8 cellular contexts compared by ENCODE assay signal in the genomic region with DNA sequence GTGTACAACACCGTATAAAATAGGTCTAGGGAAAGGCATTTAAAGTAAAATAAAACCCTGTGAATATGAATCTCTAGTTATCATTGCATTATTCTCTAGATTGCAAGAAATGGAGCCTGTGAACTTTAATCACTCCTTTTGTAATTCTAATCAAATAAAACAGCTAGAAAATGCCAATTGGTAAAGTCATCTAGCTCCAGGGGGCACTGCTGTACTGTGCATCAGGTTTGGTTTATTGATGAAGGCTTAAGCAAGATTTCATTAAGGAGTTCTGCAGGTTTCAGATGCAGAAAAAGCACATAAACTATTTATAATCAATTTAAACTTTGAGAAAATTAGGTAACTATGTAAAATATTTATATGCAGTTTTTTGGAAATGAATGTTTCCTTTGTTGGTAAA.
DNase-seq lines count a peak whose midpoint lies in the region; ATAC-seq and TF ChIP-seq lines count a peak whose summit lies in the region.

No MANE protein-coding gene starts in this region.

- no peaks in the 10 kb centered on the region for H3K36me3 Mint-ChIP-seq in CD8-positive, alpha-beta memory T cell

- no peaks in the 10 kb centered on the region for H3K4me1 ChIP-seq in liver (ENCODE audit: control insufficient read depth in 4 of 4, insufficient read depth in 4 of 4, low read length in 3 of 4)
- H3K4me1 ChIP-seq in CD8-positive, alpha-beta memory T cell (ENCODE audit: insufficient read depth, low read length) = no peaks in the 10 kb centered on the region

- WGBS in liver = 66% methylated on average over 1 of the region's 1 CpG

- POLR2A ChIA-PET in CD8-positive, alpha-beta memory T cell (lab: Charles Lee) = no interaction called here

- H3K9me3 ChIP-seq in WERI-Rb-1 (ENCODE audit: severe bottlenecking) = no peaks in the 10 kb centered on the region
- H3K9me3 ChIP-seq in liver (ENCODE audit: control insufficient read depth in 4 of 4, low read length in 3 of 4) = no peaks in the 10 kb centered on the region
- no peaks in the 10 kb centered on the region for H3K9me3 ChIP-seq in CD8-positive, alpha-beta memory T cell (ENCODE audit: low read length)

- H3K27me3 Mint-ChIP-seq in CD8-positive, alpha-beta memory T cell = no peaks in the 10 kb centered on the region

- H3K9me3 Mint-ChIP-seq in CD8-positive, alpha-beta memory T cell = peaks cover 2 to 19% (median 5%) of the 10 kb centered on the region in 5 donors

- peak; percentile 73 to 81 for TF ChIP-seq RAD21 in liver (IDR thresholded peaks at IDR 0.05)

- no peak overlapping the region for H3K9ac ChIP-seq in liver (ENCODE audit: low read depth in 1 of 2, low read length in 2 of 2)

- H3K4me3 ChIP-seq in WERI-Rb-1 (ENCODE audit: low read depth, low read length) (no peak overlapping the region), liver (ENCODE audit: low read depth in 1 of 3, low read length in 3 of 3) (no peak overlapping the region), coronary artery (no peak overlapping the region)
- no peak overlapping the region for H3K4me3 ChIP-seq in CD8-positive, alpha-beta memory T cell (ENCODE audit: low read length)

- H3K27ac ChIP-seq in WERI-Rb-1 (no peak overlapping the region), liver (ENCODE audit: low read depth in 1 of 2, low read length in 2 of 2) (no peak overlapping the region), coronary artery (no peak overlapping the region)
- H3K27ac ChIP-seq in CD8-positive, alpha-beta memory T cell (ENCODE audit: low read depth, low read length) = no peak overlapping the region

- CTCF ChIA-PET in CD8-positive, alpha-beta memory T cell (lab: Charles Lee) = no interaction called here

- H3K4me1 Mint-ChIP-seq in CD8-positive, alpha-beta memory T cell = no peaks in the 10 kb centered on the region

- no peak for ATAC-seq in GM19452 (IDR thresholded peaks at IDR 0.05; ENCODE audit: unreplicated experiment)

- H3K27me3 ChIP-seq in WERI-Rb-1 (ENCODE audit: insufficient read depth, low read depth, severe bottlenecking) = no peaks in the 10 kb centered on the region
- no peaks in the 10 kb centered on the region for H3K27me3 ChIP-seq in liver (ENCODE audit: control insufficient read depth in 4 of 4, insufficient read depth in 4 of 4, low read length in 3 of 4)
- no peaks in the 10 kb centered on the region for H3K27me3 ChIP-seq in CD8-positive, alpha-beta memory T cell (ENCODE audit: insufficient read depth, low read length, poor library complexity, severe bottlenecking)

- H3K36me3 ChIP-seq in WERI-Rb-1 (no peaks in the 10 kb centered on the region), liver (ENCODE audit: control insufficient read depth in 4 of 4, insufficient read depth in 3 of 4, low read depth in 1 of 4, low read length in 3 of 4) (no peaks in the 10 kb centered on the region)
- H3K36me3 ChIP-seq in CD8-positive, alpha-beta memory T cell (ENCODE audit: insufficient read depth, low read length) = no peaks in the 10 kb centered on the region

- no peak overlapping the region for H3K4me3 Mint-ChIP-seq in CD8-positive, alpha-beta memory T cell

- TF ChIP-seq CTCF in WERI-Rb-1 (IDR thresholded peaks at IDR 0.05; ENCODE audit: low read depth, low read length) = peak; percentile 46
- peak; percentile 35 for TF ChIP-seq CTCF in liver (IDR thresholded peaks at IDR 0.05; ENCODE audit: low read depth, low read length, missing input control)
- TF ChIP-seq CTCF in coronary artery (IDR thresholded peaks at IDR 0.05) = no peak

- DNase-seq in DMS53 (lab: John Stamatoyannopoulos, UW) (peak; percentile 67), LoVo (ENCODE audit: low spot score) (peak; percentile 26), WERI-Rb-1 (peak; percentile 48), coronary artery (ENCODE audit: low spot score) (no peak), NCI-H2029 (lab: John Stamatoyannopoulos, UW) (no peak)
- DNase-seq in CD8-positive, alpha-beta memory T cell = no peak

- H3K27ac Mint-ChIP-seq in CD8-positive, alpha-beta memory T cell = no peak overlapping the region

TF ChIP-seq in liver, 16 proteins besides CTCF, POLR2A, EP300 and RAD21:
- TF ChIP-seq FOXA1 (IDR thresholded peaks at IDR 0.05) (no peak), YY1 (IDR thresholded peaks at IDR 0.05) (peak; percentile 16)

Comparison
In these comparisons a context has a peak if more than half of its experiments do, and no peak if none do; other contexts are left out.
1. DNase-seq: peak in DMS53 (single experiment), LoVo (single experiment) and WERI-Rb-1 (single experiment); none in coronary artery (single experiment), CD8-positive, alpha-beta memory T cell (0 of 5) and NCI-H2029 (single experiment).